ENCODE assay signal across 16 cellular contexts in genomic region chr16:88719933-88720296, GRCh38. TPM values are rescaled to one million over a fixed set of nuclear protein-coding genes. Genes with fewer than 3 reads are reported as not detected.
"Had no signal": no experiment of that assay in that cellular context is flagged by ENCODE, and none has a peak within 500 bp of the region (broad histone marks: within the 10 kb centered on the region; RNA-seq: fewer than 3 reads in every experiment).

No MANE protein-coding gene starts in this region.

- ATAC-seq: lower lobe of right lung; stimulated activated naive CD8-positive, alpha-beta T cell treated with anti-CD3 and anti-CD28 coated beads, Interleukin-15, Interleukin-2, amounts not matched to agents 100 U/mL and 50 U/mL, for 24 hours had no signal

- H3K4me1 Mint-ChIP-seq: activated B cell treated with CpG ODN at 0.5 μM for 24 hours; activated CD4-positive, alpha-beta T cell treated with anti-CD3 and anti-CD28 coated beads, Interleukin-2, amount 10 ng/mL, durations not matched to agents 24 days and 14 days; mesothelial cell of epicardium had no signal

- H3K9me3 Mint-ChIP-seq: activated B cell treated with CpG ODN at 0.5 μM for 24 hours; activated CD4-positive, alpha-beta T cell treated with anti-CD3 and anti-CD28 coated beads, Interleukin-2, amount 10 ng/mL, durations not matched to agents 24 days and 14 days; mesothelial cell of epicardium had no signal

- H3K36me3 ChIP-seq: ovary had no signal

- H3K4me1 ChIP-seq: colonic mucosa, lower lobe of right lung had no signal

- H3K4me3 ChIP-seq: cardiac muscle cell, colonic mucosa, lower lobe of right lung, ovary had no signal

- H3K27ac ChIP-seq: cardiac muscle cell, colonic mucosa, lower lobe of right lung, ovary had no signal

- H3K9me3 ChIP-seq: colonic mucosa, lower lobe of right lung, ovary had no signal

- H3K27me3 ChIP-seq: cardiac muscle cell, colonic mucosa, ovary had no signal

- H3K27me3 Mint-ChIP-seq: activated B cell treated with CpG ODN at 0.5 μM for 24 hours; activated CD4-positive, alpha-beta T cell treated with anti-CD3 and anti-CD28 coated beads, Interleukin-2, amount 10 ng/mL, durations not matched to agents 24 days and 14 days had no signal

- H3K4me3 Mint-ChIP-seq: activated B cell treated with CpG ODN at 0.5 μM for 24 hours; activated CD4-positive, alpha-beta T cell treated with anti-CD3 and anti-CD28 coated beads, Interleukin-2, amount 10 ng/mL, durations not matched to agents 24 days and 14 days; mesothelial cell of epicardium had no signal

- H3K27ac Mint-ChIP-seq: activated B cell treated with CpG ODN at 0.5 μM for 24 hours; activated CD4-positive, alpha-beta T cell treated with anti-CD3 and anti-CD28 coated beads, Interleukin-2, amount 10 ng/mL, durations not matched to agents 24 days and 14 days; mesothelial cell of epicardium had no signal

- DNase-seq: activated B cell treated with CpG ODN at 0.5 μM for 24 hours; activated CD4-positive, alpha-beta T cell treated with anti-CD3 and anti-CD28 coated beads, Interleukin-2, amount 10 ng/mL, durations not matched to agents 24 days and 14 days; activated CD8-positive, alpha-beta memory T cell treated with anti-CD3 and anti-CD28 coated beads for 24 hours; activated naive CD4-positive, alpha-beta T cell; colonic mucosa; lower lobe of right lung; ovary; SIG-M5; stimulated activated CD4-positive, alpha-beta T cell treated with anti-CD3 and anti-CD28 coated beads, Interleukin-2, amount 100 ng/mL, for 48 hours; stimulated activated naive CD8-positive, alpha-beta T cell treated with anti-CD3 and anti-CD28 coated beads, Interleukin-15, Interleukin-2, amounts not matched to agents 100 U/mL and 50 U/mL, for 24 hours had no signal

RNA-seq across cellular contexts. Expression of gene SNAI3, which starts 33.6 kb away (rescaled TPM):
- total RNA-seq: frontal cortex, urinary bladder had no signal
- polyA plus RNA-seq: fibroblast of lung, neural cell had no signal
